Comparison of ENCODE assay signal across 9 cellular contexts in the genomic region with DNA sequence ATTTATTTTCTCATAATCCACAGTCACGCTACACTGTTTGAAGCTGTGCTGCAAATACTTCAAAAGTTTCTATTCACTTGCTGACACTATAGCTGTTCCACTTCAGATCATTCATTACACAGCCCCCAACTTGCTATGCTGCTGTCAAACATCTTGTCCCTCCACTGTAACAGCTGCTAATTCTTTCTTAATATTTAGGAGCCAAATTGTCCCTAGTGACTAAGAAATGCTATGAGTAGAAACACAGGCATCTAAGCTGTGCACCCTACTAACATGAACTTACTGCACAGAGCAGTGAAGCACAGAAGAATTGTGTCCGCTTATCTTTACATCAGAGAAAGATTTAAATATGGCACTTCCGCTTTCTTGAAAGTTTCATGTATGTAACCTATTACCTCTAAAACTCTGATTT.
A peak's percentile ranks its signal among the peaks of the same experiment; 100 is the strongest.
DNase-seq lines count a peak whose midpoint lies in the region; ATAC-seq and TF ChIP-seq lines count a peak whose summit lies in the region.
"Had no signal": no experiment of that assay in that cellular context is flagged by ENCODE, and none has a peak within 500 bp of the region (broad histone marks: within the 10 kb centered on the region; RNA-seq: fewer than 3 reads in every experiment).

No MANE protein-coding gene starts in this region.

- no peaks in the 10 kb centered on the region for H3K27me3 ChIP-seq in thyroid gland
- H3K27me3 ChIP-seq in effector memory CD4-positive, alpha-beta T cell (replicated peaks; ENCODE audit: control insufficient read depth, insufficient read depth, low read length, poor library complexity, severe bottlenecking) = no peaks in the 10 kb centered on the region

- DNase-seq in OCI-M1 (lab: John Stamatoyannopoulos, UW) (peak; percentile 29), thyroid gland (no peak), SHP77 treated with DMSO at 0.1 percent for 48 hours (lab: John Stamatoyannopoulos, UW) (no peak), HPDE6-E6E7 (ENCODE audit: extremely low spot score) (no peak)
- DNase-seq in effector memory CD4-positive, alpha-beta T cell = no peak
- DNase-seq: left ventricle myocardium inferior had no signal

- intact Hi-C loops in thyroid gland (cut with DNase I) = no loop called here

- no peak for TF ChIP-seq POLR2A in thyroid gland (IDR thresholded peaks at IDR 0.05)

- H3K36me3 ChIP-seq in thyroid gland = no peaks in the 10 kb centered on the region
- no peaks in the 10 kb centered on the region for H3K36me3 ChIP-seq in effector memory CD4-positive, alpha-beta T cell (ENCODE audit: control insufficient read depth, insufficient read depth, low read length)
- H3K36me3 ChIP-seq: left ventricle myocardium inferior had no signal

- H3K4me1 ChIP-seq in thyroid gland = peaks cover 42 to 46% of the 10 kb centered on the region in 2 donors
- H3K4me1 ChIP-seq in effector memory CD4-positive, alpha-beta T cell (ENCODE audit: control insufficient read depth, insufficient read depth, low read length, poor library complexity, severe bottlenecking) = no peaks in the 10 kb centered on the region

- peak overlapping the region in 2 of 3 donors; percentile 51 to 74 for H3K27ac ChIP-seq in thyroid gland
- no peak overlapping the region for H3K27ac ChIP-seq in effector memory CD4-positive, alpha-beta T cell (ENCODE audit: insufficient read depth, low read length, poor library complexity, severe bottlenecking)
- H3K27ac ChIP-seq: left ventricle myocardium inferior had no signal

- no peaks in the 10 kb centered on the region for H3K9me3 ChIP-seq in thyroid gland
- no peaks in the 10 kb centered on the region for H3K9me3 ChIP-seq in effector memory CD4-positive, alpha-beta T cell (ENCODE audit: control insufficient read depth, low read length)
- H3K9me3 ChIP-seq: left ventricle myocardium inferior had no signal

- WGBS in thyroid gland, 2 donors = 71 to 73% methylated on average over 3 of the region's 3 CpGs

- ATAC-seq in GM19372 (IDR thresholded peaks at IDR 0.05; ENCODE audit: low read depth, unreplicated experiment) (peak; percentile 50), HG02884 (IDR thresholded peaks at IDR 0.05; ENCODE audit: unreplicated experiment) (peak; percentile 81)
- ATAC-seq: activated naive CD4-positive, alpha-beta T cell treated with anti-CD3 and anti-CD28 coated beads, Interleukin-2, amount 50 U/mL, for 72 hours had no signal

- no peak overlapping the region for H3K4me3 ChIP-seq in thyroid gland (replicated peaks in 1 of 3)
- no peak overlapping the region for H3K4me3 ChIP-seq in effector memory CD4-positive, alpha-beta T cell (ENCODE audit: insufficient read depth, low read depth, low read length, poor library complexity, severe bottlenecking)
- H3K4me3 ChIP-seq: left ventricle myocardium inferior had no signal

- TF ChIP-seq CTCF in thyroid gland (IDR thresholded peaks at IDR 0.05) = no peak
